15 cellular contexts compared by ENCODE assay signal in the genomic region with DNA sequence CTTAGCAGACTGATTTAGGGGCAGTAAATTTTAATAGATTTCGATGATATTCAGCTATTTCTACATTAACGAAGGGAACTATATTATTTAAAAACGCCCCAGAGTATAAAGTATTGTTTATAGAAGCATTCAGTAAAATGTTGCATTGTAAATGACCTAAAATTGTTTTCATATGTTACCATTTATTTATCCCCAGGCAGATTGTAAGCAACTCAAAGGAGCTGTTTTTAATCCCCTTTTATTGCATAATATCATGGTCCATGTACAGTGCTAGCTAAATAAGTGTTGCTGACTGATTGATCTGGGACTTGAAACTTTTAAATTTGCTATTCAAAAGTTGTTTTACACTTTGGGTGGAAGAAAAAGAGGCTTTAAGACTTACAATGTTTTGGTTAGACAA.
DNase-seq lines count a peak whose midpoint lies in the region; ATAC-seq, FAIRE-seq and TF ChIP-seq lines count a peak whose summit lies in the region.
"Had no signal": no experiment of that assay in that cellular context is flagged by ENCODE, and none has a peak within 500 bp of the region (broad histone marks: within the 10 kb centered on the region; RNA-seq: fewer than 3 reads in every experiment).

No MANE protein-coding gene starts in this region.

- no peak for ATAC-seq in HG02884 (IDR thresholded peaks at IDR 0.05; ENCODE audit: unreplicated experiment)
- ATAC-seq: GM12878, GM23338 had no signal

- TF ChIP-seq POLR2A in H54 (IDR thresholded peaks at IDR 0.05; ENCODE audit: low read depth, low read length) (no peak), sigmoid colon (IDR thresholded peaks at IDR 0.05) (no peak)

- TF ChIP-seq CTCF in AG10803 (conservative IDR thresholded peaks at IDR 0.05; ENCODE audit: low read length) (no peak), sigmoid colon (IDR thresholded peaks at IDR 0.05) (no peak), GM10248 (IDR thresholded peaks at IDR 0.05; ENCODE audit: control extremely low read depth, extremely low read depth, low read depth, missing control alignments) (no peak)

- H3K9me3 ChIP-seq in adipocyte (ENCODE audit: control insufficient read depth, low read length): peaks cover 25% of the 10 kb centered on the region
- peaks cover 0 to 7% (median 4%) of the 10 kb centered on the region in 4 donors for H3K9me3 ChIP-seq in sigmoid colon

- no peak for TF ChIP-seq EP300 in sigmoid colon (IDR thresholded peaks at IDR 0.05)

- CTCF ChIA-PET in GM10248 (lab: Yijun Ruan, JAX): no interaction called here

- H3K36me3 ChIP-seq in adipocyte (ENCODE audit: control insufficient read depth, insufficient read depth, low read length, severe bottlenecking): no peaks in the 10 kb centered on the region
- no peaks in the 10 kb centered on the region for H3K36me3 ChIP-seq in sigmoid colon

- 79 to 85% methylated on average over 3 of the region's 3 CpGs for WGBS in sigmoid colon, 2 donors

- H3K4me1 ChIP-seq in adipocyte (ENCODE audit: control insufficient read depth, insufficient read depth, low read length) (peaks cover 22% of the 10 kb centered on the region), sigmoid colon (no peaks in the 10 kb centered on the region)

- intact Hi-C loops in sigmoid colon (cut with DNase I): no loop called here

- DNase-seq in AG10803 (ENCODE audit: low read depth): peak; percentile 27
- no peak for DNase-seq in H54 (ENCODE audit: insufficient read length, low spot score)
- peak; percentile 61 for DNase-seq in adipocyte (ENCODE audit: low read depth)
- peak; percentile 40 for DNase-seq in fibroblast of peridontal ligament (ENCODE audit: extremely low read depth)
- no peak for DNase-seq in sigmoid colon
- DNase-seq in GM10248 (ENCODE audit: extremely low spot score): no peak
- DNase-seq: ACHN; C1 segment of cervical spinal cord; Calu3; CD4-positive, alpha-beta T cell; DMS 273 treated with DMSO at 0.1 percent for 48 hours; H9 had no signal

- POLR2A ChIA-PET in GM10248 (lab: Yijun Ruan, JAX): no interaction called here

- H3K4me3 ChIP-seq in AG10803 (ENCODE audit: low read length) (no peak overlapping the region), adipocyte (ENCODE audit: low read length) (no peak overlapping the region), sigmoid colon (no peak overlapping the region)
- H3K4me3 ChIP-seq: GM12878, GM23338 had no signal

- FAIRE-seq in H54 (lab: Jason Lieb, UNC): peak; percentile 61
- FAIRE-seq: GM12878 had no signal

- H3K27me3 ChIP-seq in adipocyte (replicated peaks; ENCODE audit: control insufficient read depth, insufficient read depth, low read length) (no peaks in the 10 kb centered on the region), sigmoid colon (no peaks in the 10 kb centered on the region)

- H3K27ac ChIP-seq in sigmoid colon: no peak overlapping the region

- no peak overlapping the region for H3K9ac ChIP-seq in adipocyte (ENCODE audit: low read length)

Comparison
In these comparisons a context has a peak if more than half of its experiments do, and no peak if none do; other contexts are left out.
1. DNase-seq: peak in AG10803 (single experiment), adipocyte (single experiment) and fibroblast of peridontal ligament (single experiment); none in H54 (single experiment), sigmoid colon (single experiment) and GM10248 (single experiment).